18 cellular contexts compared by ENCODE assay signal in the genomic region with DNA sequence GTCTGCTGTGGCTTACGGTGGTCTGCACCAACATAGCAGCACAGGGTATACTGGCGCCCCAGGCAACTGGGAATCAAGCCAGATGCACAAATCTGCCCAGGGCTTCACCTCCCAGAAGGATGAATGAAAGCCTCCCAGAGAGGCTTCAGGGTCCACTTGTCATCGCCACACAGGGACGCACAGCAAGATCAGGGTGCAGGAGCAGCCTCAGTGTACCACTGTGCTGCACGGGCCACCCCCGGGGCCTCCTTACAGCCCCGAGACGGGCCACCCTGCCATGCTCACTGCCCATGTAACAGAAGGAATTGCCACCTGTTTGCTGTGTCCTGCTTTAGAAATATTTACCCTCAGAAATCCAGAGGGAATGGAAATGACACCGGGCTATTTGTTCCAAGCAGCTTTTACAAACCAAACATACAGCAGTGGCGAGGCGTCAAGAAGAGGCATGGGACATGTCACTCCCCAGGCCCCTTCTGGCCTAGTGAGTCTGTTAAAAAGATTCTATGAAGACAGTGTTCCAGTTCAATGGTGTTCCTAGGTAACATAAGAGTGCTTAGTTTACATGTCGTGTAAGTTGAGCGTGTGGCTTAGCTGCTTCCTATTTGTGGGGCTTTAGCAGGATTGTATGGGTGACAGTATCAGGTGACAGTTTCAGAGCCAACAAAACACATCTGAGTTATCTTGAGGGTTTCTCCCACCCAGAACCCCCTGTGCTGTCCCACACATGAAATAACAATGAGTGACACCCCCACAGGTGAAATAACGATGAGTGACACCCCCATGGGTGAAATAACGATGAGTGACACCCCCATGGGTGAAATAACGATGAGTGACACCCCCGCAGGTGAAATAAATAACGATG.
"Had no signal": no experiment of that assay in that cellular context is flagged by ENCODE, and none has a peak within 500 bp of the region (broad histone marks: within the 10 kb centered on the region; RNA-seq: fewer than 3 reads in every experiment).

No MANE protein-coding gene starts in this region.

- H3K27me3 ChIP-seq: cardiac muscle cell, foreskin keratinocyte, hepatocyte, suprapubic skin, vagina had no signal

- ATAC-seq: activated CD4-positive, alpha-beta T cell treated with anti-CD3 and anti-CD28 coated beads for 36 hours; activated CD8-positive, alpha-beta T cell treated with anti-CD3 and anti-CD28 coated beads for 36 hours; activated T-helper 17 cell treated with anti-CD3 and anti-CD28 coated beads, Interleukin-2, amount 50 U/mL, for 72 hours; foreskin keratinocyte; left cardiac atrium; WTC11 had no signal

- DNase-seq: activated CD4-positive, alpha-beta T cell treated with anti-CD3 and anti-CD28 coated beads for 36 hours; activated CD8-positive, alpha-beta T cell treated with anti-CD3 and anti-CD28 coated beads for 36 hours; activated naive CD4-positive, alpha-beta T cell; activated naive CD8-positive, alpha-beta T cell treated with anti-CD3 and anti-CD28 coated beads for 36 hours; activated T-cell treated with anti-CD3 and anti-CD28 coated beads, Interleukin-2, amount 50 U/mL, for 1 hour; amniotic stem cell; foreskin keratinocyte; left cardiac atrium; lower lobe of right lung; occipital lobe; retina; stimulated activated naive CD4-positive, alpha-beta T cell treated with Interleukin-2 at 50 U/mL for 16 hours had no signal

- H3K9me3 ChIP-seq: lower lobe of right lung, suprapubic skin, vagina had no signal

- H3K4me1 ChIP-seq: foreskin keratinocyte, lower lobe of right lung, suprapubic skin, vagina had no signal

- H3K4me3 ChIP-seq: cardiac muscle cell, hepatocyte, lower lobe of right lung, suprapubic skin, vagina had no signal

- H3K27ac ChIP-seq: cardiac muscle cell, foreskin keratinocyte, hepatocyte, lower lobe of right lung, suprapubic skin, vagina had no signal
